ENCODE assay signal across 7 cellular contexts in genomic region chr2:20241973-20242726, GRCh38. TPM values are rescaled to one million over a fixed set of nuclear protein-coding genes. Genes with fewer than 3 reads are reported as not detected.
DNase-seq lines count a peak whose midpoint lies in the region; ATAC-seq and TF ChIP-seq lines count a peak whose summit lies in the region.

No MANE protein-coding gene starts in this region.

- H3K9me3 ChIP-seq in ascending aorta, result no peaks in the 10 kb centered on the region

- no peaks in the 10 kb centered on the region for H3K4me1 ChIP-seq in ascending aorta

- peaks cover 7% of the 10 kb centered on the region for H3K27me3 Mint-ChIP-seq in activated B cell treated with CpG ODN at 0.5 μM for 24 hours

- H3K36me3 Mint-ChIP-seq in activated B cell treated with CpG ODN at 0.5 μM for 24 hours (ENCODE audit: low read depth), result peaks cover 8% of the 10 kb centered on the region

- TF ChIP-seq CTCF in activated B cell treated with CpG ODN at 0.5 μM for 24 hours (IDR thresholded peaks at IDR 0.05), result no peak
- TF ChIP-seq CTCF in foreskin fibroblast (IDR thresholded peaks at IDR 0.05; ENCODE audit: low read depth, low read length), result peak; percentile 29
- peak in 1 of 3 experiments; percentile 32 for TF ChIP-seq CTCF in ascending aorta (IDR thresholded peaks at IDR 0.05)

- CTCF ChIA-PET in activated B cell treated with CpG ODN at 0.5 μM for 24 hours (lab: Charles Lee), result interaction anchor here (1.0 kb wide), 1 partner anchor 392 kb away, joined by 3 read pairs; no protein-coding TSS in a partner anchor

- ATAC-seq in GM18867 (IDR thresholded peaks at IDR 0.05; ENCODE audit: unreplicated experiment) (peak; percentile 49), activated B cell treated with CpG ODN at 0.5 μM for 24 hours (ENCODE audit: low read depth) (peak; percentile 31)

- H3K36me3 ChIP-seq in ascending aorta, result no peaks in the 10 kb centered on the region

- no peaks in the 10 kb centered on the region for H3K27me3 ChIP-seq in ascending aorta

- peaks cover 4% of the 10 kb centered on the region for H3K4me1 Mint-ChIP-seq in activated B cell treated with CpG ODN at 0.5 μM for 24 hours

- H3K27ac Mint-ChIP-seq in activated B cell treated with CpG ODN at 0.5 μM for 24 hours, result no peak overlapping the region

- intact Hi-C loops in activated B cell treated with CpG ODN at 0.5 μM for 24 hours (cut with micrococcal nuclease) (no loop called here), ascending aorta (cut with DNase I) (no loop called here)

- no peak overlapping the region for H3K27ac ChIP-seq in ascending aorta

- H3K4me3 ChIP-seq in foreskin fibroblast (ENCODE audit: low read depth in 1 of 2, low read length in 2 of 2) (no peak overlapping the region), ascending aorta (no peak overlapping the region)

- H3K4me3 Mint-ChIP-seq in activated B cell treated with CpG ODN at 0.5 μM for 24 hours, result peak overlapping the region; percentile 22

- DNase-seq in activated B cell treated with CpG ODN at 0.5 μM for 24 hours (no peak), foreskin fibroblast (no peak), NOMO-1 (lab: John Stamatoyannopoulos, UW; ENCODE audit: unreplicated experiment in 2 of 2) (no peak), ascending aorta (ENCODE audit: low spot score in 2 of 2) (no peak), NCI-H1436 treated with DMSO at 0.1 percent for 48 hours (lab: John Stamatoyannopoulos, UW) (no peak)
- peak; percentile 32 to 55 for DNase-seq in stimulated activated CD4-positive, alpha-beta T cell treated with anti-CD3 and anti-CD28 coated beads, Interleukin-2, amount 100 ng/mL, for 24 hours

- no peaks in the 10 kb centered on the region for H3K9me3 Mint-ChIP-seq in activated B cell treated with CpG ODN at 0.5 μM for 24 hours

- POLR2A ChIA-PET in activated B cell treated with CpG ODN at 0.5 μM for 24 hours (lab: Charles Lee), result no interaction called here

RNA-seq across cellular contexts. Expression of gene SDC1, which starts 17.2 kb away (rescaled TPM):
- total RNA-seq in activated B cell treated with CpG ODN at 0.5 μM for 24 hours, result not detected in 2 replicates
- total RNA-seq in ascending aorta, result 0.32 TPM

Comparison
In these comparisons a context has a peak if more than half of its experiments do, and no peak if none do; other contexts are left out.
1. DNase-seq: peak in stimulated activated CD4-positive, alpha-beta T cell treated with anti-CD3 and anti-CD28 coated beads, Interleukin-2, amount 100 ng/mL, for 24 hours (2 of 2); none in activated B cell treated with CpG ODN at 0.5 μM for 24 hours (single experiment), foreskin fibroblast (0 of 2), NOMO-1 (0 of 2), ascending aorta (0 of 2) and NCI-H1436 treated with DMSO at 0.1 percent for 48 hours (single experiment).